In the genomic region with DNA sequence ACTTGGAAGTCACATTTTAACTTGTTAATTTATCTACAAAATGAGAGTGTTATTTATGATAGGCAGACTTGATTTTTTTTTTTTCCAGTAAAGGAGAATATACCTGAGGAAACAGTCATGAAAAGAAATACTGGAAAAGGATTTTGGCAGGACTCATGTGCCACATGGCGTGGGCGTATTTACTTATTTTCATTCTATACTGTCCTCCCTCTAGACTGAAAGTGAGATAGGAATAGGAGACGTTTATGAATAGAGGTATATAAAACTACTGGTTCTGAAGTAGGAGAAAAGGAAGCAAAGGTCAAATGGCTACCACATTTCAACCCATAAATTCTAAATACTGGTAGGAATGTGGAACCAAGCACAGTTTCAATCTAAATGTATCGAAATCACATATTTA, we compare ENCODE assay signal across 22 cellular contexts.
DNase-seq lines count a peak whose midpoint lies in the region; ATAC-seq and TF ChIP-seq lines count a peak whose summit lies in the region.
"Had no signal": no experiment of that assay in that cellular context is flagged by ENCODE, and none has a peak within 500 bp of the region (broad histone marks: within the 10 kb centered on the region; RNA-seq: fewer than 3 reads in every experiment).

No MANE protein-coding gene starts in this region.

- peak; percentile 24 for ATAC-seq in GM19372 (IDR thresholded peaks at IDR 0.05; ENCODE audit: low read depth, unreplicated experiment)
- peak; percentile 17 for ATAC-seq in HG02884 (IDR thresholded peaks at IDR 0.05; ENCODE audit: unreplicated experiment)
- ATAC-seq in mucosa of descending colon: peak; percentile 66
- ATAC-seq: CD8-positive, alpha-beta T cell; T-cell had no signal

- H3K9ac ChIP-seq in OCI-LY3 (ENCODE audit: low read length): no peak overlapping the region
- H3K9ac ChIP-seq: GM23248 had no signal

- H3K27ac Mint-ChIP-seq in osteocyte (ENCODE audit: unreplicated experiment): no peak overlapping the region
- H3K27ac Mint-ChIP-seq: CD8-positive, alpha-beta T cell; T-cell had no signal

- H3K27me3 ChIP-seq in OCI-LY3 (ENCODE audit: low read depth, low read length): no peaks in the 10 kb centered on the region
- H3K27me3 ChIP-seq: MG63 had no signal

- no peaks in the 10 kb centered on the region for H3K9me3 ChIP-seq in OCI-LY3 (ENCODE audit: insufficient read depth, low read length)
- no peaks in the 10 kb centered on the region for H3K9me3 ChIP-seq in mucosa of descending colon
- H3K9me3 ChIP-seq: MG63 had no signal

- H3K4me2 ChIP-seq in OCI-LY3 (ENCODE audit: low read length): peak overlapping the region; percentile 46
- H3K4me2 ChIP-seq: PC-9 had no signal

- in situ Hi-C loops in GM13976 (cut with MboI; ENCODE audit: low sequenced_read_pairs, unreplicated experiment): no loop called here

- DNase-seq in mucosa of descending colon (no peak), HuH-7 (ENCODE audit: low spot score) (no peak), NCI-H524 (lab: John Stamatoyannopoulos, UW) (no peak), GM13976 (ENCODE audit: low spot score) (no peak), osteocyte (ENCODE audit: extremely low spot score, unreplicated experiment) (no peak)
- DNase-seq: C1 segment of cervical spinal cord; CD8-positive, alpha-beta T cell; DMS79 treated with DMSO at 0.1 percent for 48 hours; GF-D8; GM23248; H7; KBM-7; MG63; NCI-H2029; NCI-H446; NCI-H526; PC-9; Right ventricle myocardium superior; T-cell had no signal

- H3K27ac ChIP-seq in OCI-LY3 (ENCODE audit: low read length): peak overlapping the region; percentile 30
- H3K27ac ChIP-seq: GM23248, PC-9 had no signal

- no peaks in the 10 kb centered on the region for H3K4me1 Mint-ChIP-seq in osteocyte (ENCODE audit: unreplicated experiment)
- H3K4me1 Mint-ChIP-seq: T-cell had no signal

- H4K20me1 ChIP-seq in OCI-LY3 (ENCODE audit: insufficient read depth, low read length): 0 out of 2 replicates have a peak, but pooled peaks cover 5% of the 10 kb centered on the region

- intact Hi-C loops in mucosa of descending colon (cut with DNase I, micrococcal nuclease): no loop called here

- no peaks in the 10 kb centered on the region for H3K27me3 Mint-ChIP-seq in osteocyte (ENCODE audit: unreplicated experiment)
- H3K27me3 Mint-ChIP-seq: T-cell had no signal

- TF ChIP-seq CTCF in OCI-LY3 (IDR thresholded peaks at IDR 0.05; ENCODE audit: low read depth, low read length) (no peak), mucosa of descending colon (IDR thresholded peaks at IDR 0.05) (no peak), GM13976 (IDR thresholded peaks at IDR 0.05; ENCODE audit: borderline replicate concordance, control extremely low read depth, extremely low read depth, insufficient read depth, missing control alignments) (no peak), osteocyte (IDR thresholded peaks at IDR 0.05) (no peak)

- no peaks in the 10 kb centered on the region for H3K9me3 Mint-ChIP-seq in osteocyte (ENCODE audit: unreplicated experiment)
- H3K9me3 Mint-ChIP-seq: CD8-positive, alpha-beta T cell; T-cell had no signal

- H3K4me1 ChIP-seq in OCI-LY3 (ENCODE audit: low read length): peaks cover 16% of the 10 kb centered on the region
- no peaks in the 10 kb centered on the region for H3K4me1 ChIP-seq in mucosa of descending colon (ENCODE audit: low read depth)

- H3K4me3 ChIP-seq in OCI-LY3 (ENCODE audit: low read length) (peak overlapping the region; percentile 8), mucosa of descending colon (no peak overlapping the region)
- H3K4me3 ChIP-seq: GM23248, MG63, PC-9 had no signal

- no peaks in the 10 kb centered on the region for H3K79me2 ChIP-seq in OCI-LY3 (ENCODE audit: low read length)

- peaks cover 12% of the 10 kb centered on the region for H3K36me3 Mint-ChIP-seq in osteocyte (ENCODE audit: unreplicated experiment)

- no peak overlapping the region for H2AFZ ChIP-seq in OCI-LY3 (ENCODE audit: low read depth, low read length)
- H2AFZ ChIP-seq: GM23248, PC-9 had no signal

- H3K4me3 Mint-ChIP-seq in osteocyte (ENCODE audit: unreplicated experiment): no peak overlapping the region
- H3K4me3 Mint-ChIP-seq: CD8-positive, alpha-beta T cell; T-cell had no signal

- H3K36me3 ChIP-seq in OCI-LY3 (replicated peaks; ENCODE audit: low read depth, low read length): peaks cover 4% of the 10 kb centered on the region
- H3K36me3 ChIP-seq in mucosa of descending colon (ENCODE audit: low read depth): no peaks in the 10 kb centered on the region
